Comparison of ENCODE assay signal across 25 cellular contexts in the genomic region with DNA sequence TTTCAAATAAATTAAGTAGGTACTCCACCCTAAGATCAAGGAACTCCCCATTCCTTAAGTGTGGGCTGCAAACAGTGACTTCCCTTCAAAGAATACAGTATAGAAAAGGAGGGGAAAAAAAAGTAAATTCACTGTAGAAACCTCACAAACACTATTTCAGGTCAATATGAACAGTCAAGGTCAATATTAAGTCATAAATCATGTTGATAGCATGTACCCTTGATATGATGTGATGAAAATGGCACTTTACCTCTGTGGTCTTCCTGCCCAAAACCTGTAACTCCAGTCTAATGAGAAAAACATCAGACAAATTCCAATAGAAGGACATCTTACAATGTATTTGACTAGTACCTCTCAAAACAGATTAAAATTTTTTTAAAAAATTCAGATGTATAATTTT.
"Had no signal": no experiment of that assay in that cellular context is flagged by ENCODE, and none has a peak within 500 bp of the region (broad histone marks: within the 10 kb centered on the region; RNA-seq: fewer than 3 reads in every experiment).

No MANE protein-coding gene starts in this region.

- H2AFZ ChIP-seq: neural progenitor cell, parathyroid adenoma had no signal

- ATAC-seq: natural killer cell; right cardiac atrium; right lobe of liver; stimulated activated effector memory CD8-positive, alpha-beta T cell treated with anti-CD3 and anti-CD28 coated beads, Interleukin-12 subunit alpha, Interleukin-12 subunit beta, amount 100 ng/mL, for 72 hours; stimulated activated naive B cell treated with anti-CD40 and anti-IgM and Interleukin-4, amounts not matched to agents 10 μg/mL and 1 μg/mL and 100 μg/mL, for 72 hours; upper lobe of right lung had no signal

- H3K36me3 ChIP-seq: neural progenitor cell, ovary, sigmoid colon, suprapubic skin, tibial artery, transverse colon, upper lobe of right lung, uterus had no signal

- H3K27me3 ChIP-seq: neural progenitor cell, ovary, right lobe of liver, sigmoid colon, suprapubic skin, testis, tibial artery, transverse colon, upper lobe of right lung, uterus had no signal

- H3K9me3 ChIP-seq: ovary, psoas muscle, right lobe of liver, sigmoid colon, suprapubic skin, testis, tibial artery, transverse colon, upper lobe of right lung, uterus had no signal

- FAIRE-seq: small intestine had no signal

- H3K9ac ChIP-seq: neural progenitor cell, parathyroid adenoma had no signal

- H3K4me3 ChIP-seq: neural progenitor cell, ovary, psoas muscle, right lobe of liver, sigmoid colon, suprapubic skin, testis, tibial artery, transverse colon, upper lobe of right lung, uterus had no signal

- H3K4me2 ChIP-seq: neural progenitor cell had no signal

- H3K4me1 ChIP-seq: neural progenitor cell, parathyroid adenoma, right lobe of liver, testis, tibial artery, uterus had no signal

- DNase-seq: natural killer cell; occipital lobe; ovary; posterior cingulate gyrus; psoas muscle; right cardiac atrium; right lobe of liver; sigmoid colon; small intestine; stimulated activated CD4-positive, alpha-beta T cell treated with anti-CD3 and anti-CD28 coated beads, Interleukin-15, amount 100 ng/mL, for 24 hours; stimulated activated CD4-positive, alpha-beta T cell treated with anti-CD3 and anti-CD28 coated beads, Interleukin-2, amount 100 ng/mL, for 24 hours; stimulated activated CD4-positive, alpha-beta T cell treated with anti-CD3 and anti-CD28 coated beads, Interleukin-2, amount 100 ng/mL, for 48 hours; stimulated activated CD4-positive, alpha-beta T cell treated with anti-CD3 and anti-CD28 coated beads, Interleukin-4, amount 100 ng/mL, for 24 hours; stimulated activated naive B cell treated with anti-CD40 and anti-IgM and Interleukin-4, amounts not matched to agents 10 μg/mL and 1 μg/mL and 100 μg/mL, for 72 hours; stimulated activated naive CD4-positive, alpha-beta T cell treated with Interleukin-2 at 50 U/mL for 16 hours; substantia nigra; testis; tibial artery; transverse colon; upper lobe of right lung; uterus had no signal

- H3K27ac ChIP-seq: neural progenitor cell, ovary, parathyroid adenoma, psoas muscle, right lobe of liver, sigmoid colon, suprapubic skin, testis, tibial artery, transverse colon, upper lobe of right lung, uterus had no signal
